In genomic region chr16:75062135-75062943, GRCh38 we compare ENCODE assay signal across 14 cellular contexts. TPM values are rescaled to one million over a fixed set of nuclear protein-coding genes. Genes with fewer than 3 reads are reported as not detected.
DNase-seq lines count a peak whose midpoint lies in the region; ATAC-seq, FAIRE-seq and TF ChIP-seq lines count a peak whose summit lies in the region.
"Had no signal": no experiment of that assay in that cellular context is flagged by ENCODE, and none has a peak within 500 bp of the region (broad histone marks: within the 10 kb centered on the region; RNA-seq: fewer than 3 reads in every experiment).

No MANE protein-coding gene starts in this region.

- H3K4me2 ChIP-seq in K562 (ENCODE audit: insufficient read depth, low read length) (peak overlapping the region; percentile 68), hepatocyte (no peak overlapping the region)

- intact Hi-C loops in K562 (cut with micrococcal nuclease): loop anchor here (1.0 kb wide), 1 partner anchor 19 kb away; no protein-coding TSS in a partner anchor
- intact Hi-C loops in gastrocnemius medialis (cut with DNase I; ENCODE audit: low total_unique reads): no loop called here

- no peak for TF ChIP-seq POLR2A in K562 (conservative IDR thresholded peaks at IDR 0.05)
- no peak for TF ChIP-seq POLR2A in gastrocnemius medialis (IDR thresholded peaks at IDR 0.05)

- ATAC-seq in K562: peak; percentile 73
- peak; percentile 32 to 52 for ATAC-seq in gastrocnemius medialis
- no peak for ATAC-seq in HG02981 (IDR thresholded peaks at IDR 0.05; ENCODE audit: unreplicated experiment)
- no peak for ATAC-seq in GM19328 (IDR thresholded peaks at IDR 0.05; ENCODE audit: unreplicated experiment)

- no peak; the same call in 1 of the 2 replicates for TF ChIP-seq EP300 in K562 (IDR thresholded peaks at IDR 0.05; ENCODE audit: low read length)

- DNase-seq in HUDEP-2 (lab: John Stamatoyannopoulos, UW; ENCODE audit: unreplicated experiment in 76 of 76) (peak in 66 of 76 experiments; percentile 20 to 84 (median 58)), K562 (ENCODE audit: extremely low read depth in 1 of 4, low spot score in 3 of 4) (peak; percentile 60 to 89 (median 68)), hepatocyte (ENCODE audit: low spot score) (no peak), gastrocnemius medialis (peak in 1 of 2 donors; percentile 34)
- no peak for DNase-seq in activated effector memory CD4-positive, alpha-beta T cell treated with anti-CD3 and anti-CD28 coated beads, Interleukin-2, amount 50 U/mL, for 16 hours
- no peak for DNase-seq in effector CD4-positive, alpha-beta T cell
- DNase-seq: activated naive CD4-positive, alpha-beta T cell treated with Interleukin-2 at 50 U/mL for 16 hours; DMS53; KG1; NCI-H2107; stimulated activated CD4-positive, alpha-beta T cell treated with anti-CD3 and anti-CD28 coated beads, Interleukin-4, amount 100 ng/mL, for 24 hours had no signal

- H4K20me1 ChIP-seq in K562 (replicated peaks; ENCODE audit: control insufficient read depth, insufficient read depth, low read length): no peaks in the 10 kb centered on the region
- H4K20me1 ChIP-seq in hepatocyte (ENCODE audit: insufficient read depth, poor library complexity, severe bottlenecking): peaks cover 6% of the 10 kb centered on the region

- H3K27ac ChIP-seq in K562 (ENCODE audit: extremely low read depth, low read depth, low read length) (peak overlapping the region; percentile 84), hepatocyte (peak overlapping the region; percentile 24), gastrocnemius medialis (peak overlapping the region; percentile 54 to 76 (median 70))

- H3K9me3 ChIP-seq in K562 (replicated peaks; ENCODE audit: control insufficient read depth, insufficient read depth, low read depth, low read length) (no peaks in the 10 kb centered on the region), hepatocyte (ENCODE audit: low read depth) (no peaks in the 10 kb centered on the region), gastrocnemius medialis (no peaks in the 10 kb centered on the region)

- H3K27me3 ChIP-seq in K562 (ENCODE audit: control insufficient read depth in 2 of 2, insufficient read depth in 2 of 2, low read length in 2 of 2) (no peaks in the 10 kb centered on the region), hepatocyte (no peaks in the 10 kb centered on the region), gastrocnemius medialis (no peaks in the 10 kb centered on the region)

- CTCF ChIA-PET in K562 (lab: Yijun Ruan, JAX; ENCODE audit: low intra/inter-chr PET ratio): no interaction called here

- H3K9me2 ChIP-seq in hepatocyte (replicated peaks; ENCODE audit: insufficient read depth): no peaks in the 10 kb centered on the region

- no peaks in the 10 kb centered on the region for H3K9me1 ChIP-seq in K562 (ENCODE audit: control insufficient read depth, insufficient read depth, low read length)

- peaks cover 97% of the 10 kb centered on the region for H3K79me2 ChIP-seq in K562 (ENCODE audit: control insufficient read depth, insufficient read depth, low read length)
- H3K79me2 ChIP-seq in hepatocyte: peaks cover 88% of the 10 kb centered on the region

- H3K9ac ChIP-seq in K562 (ENCODE audit: insufficient read depth in 1 of 2, low read depth in 2 of 2, low read length in 2 of 2): peak overlapping the region; percentile 65 to 88

- H3K36me3 ChIP-seq in K562 (ENCODE audit: control insufficient read depth, insufficient read depth, low read length): no peaks in the 10 kb centered on the region
- no peaks in the 10 kb centered on the region for H3K36me3 ChIP-seq in hepatocyte (replicated peaks; ENCODE audit: insufficient read depth, low read depth)
- no peaks in the 10 kb centered on the region for H3K36me3 ChIP-seq in gastrocnemius medialis

- WGBS in K562 (ENCODE audit: insufficient coverage, low coverage, missing lambda C conversion rate): 5% methylated on average over 22 of the region's 22 CpGs
- 75% methylated on average over 22 of the region's 22 CpGs for WGBS in hepatocyte (ENCODE audit: low lambda C conversion rate, missing lambda C conversion rate)

- H3K4me3 ChIP-seq in K562: no peak overlapping the region
- H3K4me3 ChIP-seq in hepatocyte: no peak overlapping the region
- peak overlapping the region in 1 of 4 donors; percentile 1 for H3K4me3 ChIP-seq in gastrocnemius medialis

- H2AFZ ChIP-seq in K562 (ENCODE audit: low read depth, low read length) (peak overlapping the region; percentile 79), hepatocyte (no peak overlapping the region)

- no TSS peak for BruUV-seq in K562 (replicated peaks; lab: Mats Ljungman, UMichigan)

- no peak; a peak in 1 of 6 replicates for TF ChIP-seq CTCF in K562 (IDR thresholded peaks at IDR 0.05 in 2 of 3, conservative IDR thresholded peaks at IDR 0.05 in 1 of 3; ENCODE audit: insufficient read depth in 2 of 3, low read depth in 1 of 3, low read length in 3 of 3)
- no peak for TF ChIP-seq CTCF in hepatocyte (IDR thresholded peaks at IDR 0.05; ENCODE audit: poor library complexity)
- peak in 2 of 5 experiments; percentile 29 to 31 for TF ChIP-seq CTCF in gastrocnemius medialis (IDR thresholded peaks at IDR 0.05 in 4 of 5, conservative IDR thresholded peaks at IDR 0.05 in 1 of 5)

- in situ Hi-C loops in K562 (cut with MboI): no loop called here
- in situ Hi-C loops in gastrocnemius medialis (cut with MboI; ENCODE audit: low sequenced_read_pairs in 4 of 4): no loop called here

- H3K4me1 ChIP-seq in K562 (replicated peaks in 1 of 2; ENCODE audit: control insufficient read depth in 2 of 2, insufficient read depth in 2 of 2, low read length in 2 of 2) (peaks cover 35 to 73% of the 10 kb centered on the region in 2 experiments), hepatocyte (ENCODE audit: insufficient read depth) (peaks cover 24% of the 10 kb centered on the region), gastrocnemius medialis (peaks cover 57 to 68% of the 10 kb centered on the region in 2 donors)

- POLR2A ChIA-PET in K562 (lab: Yijun Ruan, JAX): interaction anchor here (0.6 to 5.1 kb wide), 14 partner anchors 7 to 397 kb away, joined by 3 to 25 read pairs (median 3); partner anchors contain the start of gene RFWD3

- peak in 1 of 2 experiments; percentile 16; a peak in 2 of 4 replicates for TF ChIP-seq RAD21 in K562 (CRISPR knock-in tag; conservative IDR thresholded peaks at IDR 0.05 in 1 of 2, IDR thresholded peaks at IDR 0.05 in 1 of 2)

- FAIRE-seq in K562 (lab: Jason Lieb, UNC): peak; percentile 72

TF ChIP-seq in K562, 482 proteins besides CTCF, POLR2A, EP300 and RAD21 (continues in another document):
- TF ChIP-seq PPARD (CRISPR knock-in tag; IDR thresholded peaks at IDR 0.05) (no peak), SRSF3 (IDR thresholded peaks at IDR 0.05; ENCODE audit: insufficient read depth, low read length) (no peak), SMARCA4 (IDR thresholded peaks at IDR 0.05) (0 out of 2 replicates have a peak, but pooled peaks have one; percentile 34), ZNF280B (CRISPR knock-in tag; IDR thresholded peaks at IDR 0.05) (no peak), CTBP1 (IDR thresholded peaks at IDR 0.05; ENCODE audit: borderline replicate concordance) (no peak; the same call in 1 of the 2 replicates), ZNF408 (CRISPR knock-in tag; IDR thresholded peaks at IDR 0.05; ENCODE audit: low read depth) (no peak), ZNF79 (CRISPR knock-in tag; IDR thresholded peaks at IDR 0.05; ENCODE audit: low read depth) (no peak), ZNF41 (CRISPR knock-in tag; conservative IDR thresholded peaks at IDR 0.05) (no peak)

RNA-seq across cellular contexts. Expression of gene LDHD, which starts 54.2 kb away (rescaled TPM):
- 0.48 and 1.4 TPM in 2 replicates for total RNA-seq in K562 (2011; cell fraction: chromatin; rRNA removed; ENCODE audit: low replicate concordance)
- total RNA-seq in K562 (2011; cell fraction: nucleolus; rRNA removed): 1.7 and 3.0 TPM in 2 replicates
- 1.1 and 1.5 TPM in 2 replicates for total RNA-seq in K562 (2011; cell fraction: nucleoplasm; rRNA removed)
- 0.33 and 0.73 TPM in 2 replicates for total RNA-seq in K562 (2014; rRNA removed)
- total RNA-seq in K562 (2014; rRNA removed; fragmentation: Illumina TruSeq; extraction: Trizol): not detected in 2 replicates
- 0.19 and 0.40 TPM in 2 replicates for total RNA-seq in K562 (2015; rRNA removed; fragmentation: Illumina TruSeq; extraction: Trizol)
- total RNA-seq in K562 (2021): 0.69 and 0.83 TPM in 2 replicates
- 0.08 and 0.33 TPM in 2 replicates for polyA plus RNA-seq in K562 (2011; rRNA removed)
- 0.21 and 1.0 TPM in 2 replicates for polyA plus RNA-seq in K562 (2011; cell fraction: cytosol; rRNA removed)
- polyA plus RNA-seq in K562 (2011; cell fraction: nucleus; rRNA removed): 0.42 and 2.2 TPM in 2 replicates
- 0.61 and 0.93 TPM in 2 replicates for polyA plus RNA-seq in K562 (2012)
- 0.19 and 0.25 TPM in 2 replicates for polyA plus RNA-seq in K562 (2014; fragmentation: Illumina TruSeq; extraction: Trizol)
- polyA plus RNA-seq in K562 (2014; fragmentation: Nextera tagmentation; extraction: Ambion mirVana): not detected
- polyA plus RNA-seq in K562 (2014; rRNA removed): 0.39 and 0.86 TPM in 2 replicates
- polyA minus RNA-seq in K562 (2011; rRNA and poly(A)+ RNA removed): 0.21 TPM in 1 of 2 replicates, not detected in the other
- polyA minus RNA-seq in K562 (2011; cell fraction: cytosol; rRNA and poly(A)+ RNA removed): not detected in 2 replicates
- polyA minus RNA-seq in K562 (2011; cell fraction: nucleus; rRNA and poly(A)+ RNA removed): 0.44 and 1.1 TPM in 2 replicates
- 12.7 and 13.9 TPM in 2 replicates for total RNA-seq in hepatocyte
- 10.8 and 21.9 TPM in 2 replicates for polyA plus RNA-seq in hepatocyte
- total RNA-seq in gastrocnemius medialis: 10 to 100 TPM; 27.8 to 54.5 (median 44.2) TPM
- polyA plus RNA-seq: neural cell had no signal

Comparison
In these comparisons a context has a peak if more than half of its experiments do, and no peak if none do; other contexts are left out.
1. DNase-seq: peak in HUDEP-2 (66 of 76) and K562 (4 of 4); none in hepatocyte (single experiment), activated effector memory CD4-positive, alpha-beta T cell treated with anti-CD3 and anti-CD28 coated beads, Interleukin-2, amount 50 U/mL, for 16 hours (single experiment) and effector CD4-positive, alpha-beta T cell (single experiment).
2. ATAC-seq: peak in K562 (single experiment) and gastrocnemius medialis (2 of 2); none in HG02981 (single experiment) and GM19328 (single experiment).
3. H3K27ac ChIP-seq: peak in every context shown above with its lines; median percentile 84 in K562; 70 in gastrocnemius medialis; 24 in hepatocyte.